In genomic region chr15:66953523-66954229, GRCh38 we compare ENCODE assay signal across 25 cellular contexts.
DNase-seq lines count a peak whose midpoint lies in the region; ATAC-seq, FAIRE-seq and TF ChIP-seq lines count a peak whose summit lies in the region.
"Had no signal": no experiment of that assay in that cellular context is flagged by ENCODE, and none has a peak within 500 bp of the region (broad histone marks: within the 10 kb centered on the region; RNA-seq: fewer than 3 reads in every experiment).

No MANE protein-coding gene starts in this region.

- H2AK5ac ChIP-seq in neuronal stem cell (ENCODE audit: low read depth, low read length) = no peak overlapping the region

- no peaks in the 10 kb centered on the region for H3K36me3 ChIP-seq in GM23338 (ENCODE audit: insufficient read depth)
- no peaks in the 10 kb centered on the region for H3K36me3 ChIP-seq in K562 (ENCODE audit: control insufficient read depth, insufficient read depth, low read length)
- H3K36me3 ChIP-seq in neuronal stem cell (replicated peaks in 1 of 2; ENCODE audit: control insufficient read depth in 2 of 2, insufficient read depth in 2 of 2, low read length in 2 of 2) = no peaks in the 10 kb centered on the region
- H3K36me3 ChIP-seq: BLaER1, SJSA1 had no signal

- H2BK120ac ChIP-seq in neuronal stem cell (ENCODE audit: low read depth, low read length) = no peak overlapping the region

- no peak overlapping the region for H3K14ac ChIP-seq in neuronal stem cell (ENCODE audit: low read length)

- H2BK5ac ChIP-seq in neuronal stem cell (ENCODE audit: low read length) = no peak overlapping the region

- H3K27me3 ChIP-seq in GM23338 (ENCODE audit: insufficient read depth) = no peaks in the 10 kb centered on the region
- no peaks in the 10 kb centered on the region for H3K27me3 ChIP-seq in K562 (ENCODE audit: control insufficient read depth in 2 of 2, insufficient read depth in 2 of 2, low read length in 2 of 2)
- H3K27me3 ChIP-seq in neuronal stem cell (ENCODE audit: control insufficient read depth in 3 of 3, insufficient read depth in 3 of 3, low read depth in 1 of 3, low read length in 3 of 3) = no peaks in the 10 kb centered on the region
- H3K27me3 ChIP-seq: BLaER1, SJSA1 had no signal

- DNase-seq in GM23338 (ENCODE audit: low spot score) = no peak
- DNase-seq in K562 (ENCODE audit: extremely low read depth in 1 of 4, low spot score in 3 of 4) = no peak
- DNase-seq in left kidney (ENCODE audit: low read depth, low spot score) = peak; percentile 40
- DNase-seq in neuronal stem cell (ENCODE audit: low spot score) = no peak
- DNase-seq in NCI-H69 (lab: John Stamatoyannopoulos, UW) = no peak
- DNase-seq in GOT3 (lab: John Stamatoyannopoulos, UW) = no peak
- no peak for DNase-seq in NCI-H748 treated with DMSO at 0.1 percent for 48 hours (lab: John Stamatoyannopoulos, UW)
- DNase-seq: CD4-positive, CD25-positive, alpha-beta regulatory T cell; KG1; NCI-H1092 treated with DMSO at 0.1 percent for 48 hours; NCI-H1436; NCI-H187; NCI-H2081 treated with DMSO at 0.1 percent for 48 hours; NCI-H2171; NCI-H345; NCI-H524; Right ventricle myocardium superior; RPMI8226 had no signal

- no TSS peak for BruUV-seq in K562 (replicated peaks; lab: Mats Ljungman, UMichigan)

- H3K23ac ChIP-seq in neuronal stem cell (ENCODE audit: low read depth, low read length, poor library complexity) = no peak overlapping the region

- no peaks in the 10 kb centered on the region for H3K79me1 ChIP-seq in neuronal stem cell (ENCODE audit: low read depth, low read length)

- H3K27ac ChIP-seq in GM23338 (ENCODE audit: low read depth) (no peak overlapping the region), K562 (ENCODE audit: extremely low read depth, low read depth, low read length) (no peak overlapping the region), neuronal stem cell (replicated peaks; ENCODE audit: low read length) (no peak overlapping the region)
- H3K27ac ChIP-seq: BLaER1, PC-9, SJSA1 had no signal

- POLR2A ChIA-PET in K562 (lab: Yijun Ruan, JAX) = no interaction called here

- H3K4me3 Mint-ChIP-seq in GM23338 = no peak overlapping the region
- H3K4me3 Mint-ChIP-seq: CD4-positive, CD25-positive, alpha-beta regulatory T cell had no signal

- no peak for TF ChIP-seq CTCF in GM23338 (conservative IDR thresholded peaks at IDR 0.05; ENCODE audit: low read depth in 2 of 2)
- TF ChIP-seq CTCF in K562 (IDR thresholded peaks at IDR 0.05 in 2 of 3, conservative IDR thresholded peaks at IDR 0.05 in 1 of 3; ENCODE audit: insufficient read depth in 2 of 3, low read depth in 1 of 3, low read length in 3 of 3) = no peak

- no peak overlapping the region for H3K27ac Mint-ChIP-seq in GM23338

- no peaks in the 10 kb centered on the region for H3K79me2 ChIP-seq in GM23338 (replicated peaks; ENCODE audit: insufficient read depth)
- no peaks in the 10 kb centered on the region for H3K79me2 ChIP-seq in K562 (ENCODE audit: control insufficient read depth, insufficient read depth, low read length)

- peak overlapping the region; percentile 32; the same call in 1 of the 2 replicates for H2AFZ ChIP-seq in GM23338
- H2AFZ ChIP-seq in K562 (ENCODE audit: low read depth, low read length) = no peak overlapping the region
- H2AFZ ChIP-seq in neuronal stem cell (ENCODE audit: low read length) = no peak overlapping the region
- H2AFZ ChIP-seq: PC-9 had no signal

- WGBS in K562 (ENCODE audit: insufficient coverage, low coverage, missing lambda C conversion rate) = 59% methylated on average over 10 of the region's 11 CpGs
- WGBS in neuronal stem cell (ENCODE audit: extremely low coverage in 2 of 2, insufficient read length in 2 of 2, insufficient replicate concordance in 1 of 2), 2 donors = no CpG with 5 or more reads among the region's 11 CpGs

- H3K9ac ChIP-seq in K562 (ENCODE audit: insufficient read depth in 1 of 2, low read depth in 2 of 2, low read length in 2 of 2) (no peak overlapping the region), neuronal stem cell (ENCODE audit: low read depth, low read length, poor library complexity) (no peak overlapping the region)
- H3K9ac ChIP-seq: BLaER1 had no signal

- H3K4me3 ChIP-seq in GM23338 (no peak overlapping the region), K562 (no peak overlapping the region), neuronal stem cell (ENCODE audit: low read length in 2 of 2) (no peak overlapping the region)
- H3K4me3 ChIP-seq: BLaER1, PC-9, SJSA1 had no signal

- no peak overlapping the region for H2BK12ac ChIP-seq in neuronal stem cell (ENCODE audit: low read length)

- in situ Hi-C loops in K562 (cut with MboI) = no loop called here

- intact Hi-C loops in K562 (cut with micrococcal nuclease) = loop anchor here (5.0 kb wide), 1 partner anchor 129 kb away; no protein-coding TSS in a partner anchor

- H3K9me3 Mint-ChIP-seq in GM23338 = no peaks in the 10 kb centered on the region
- H3K9me3 Mint-ChIP-seq: CD4-positive, CD25-positive, alpha-beta regulatory T cell had no signal

- peaks cover 15% of the 10 kb centered on the region for H3K27me3 Mint-ChIP-seq in GM23338 (ENCODE audit: insufficient read depth, low read depth, poor library complexity)

- TF ChIP-seq EP300 in K562 (IDR thresholded peaks at IDR 0.05; ENCODE audit: low read length) = no peak

- H3K36me3 Mint-ChIP-seq in GM23338 (ENCODE audit: low read depth) = no peaks in the 10 kb centered on the region
- H3K36me3 Mint-ChIP-seq: CD4-positive, CD25-positive, alpha-beta regulatory T cell had no signal

- no peaks in the 10 kb centered on the region for H3F3A ChIP-seq in GM23338 (replicated peaks; ENCODE audit: low read depth)

- H3K18ac ChIP-seq in neuronal stem cell (ENCODE audit: low read length) = peak overlapping the region; percentile 8

- no peak for TF ChIP-seq RAD21 in K562 (CRISPR knock-in tag; conservative IDR thresholded peaks at IDR 0.05 in 1 of 2, IDR thresholded peaks at IDR 0.05 in 1 of 2)

- no peak overlapping the region for H4K91ac ChIP-seq in neuronal stem cell (ENCODE audit: low read depth, low read length, poor library complexity)

- ATAC-seq in GM23338 = no peak
- ATAC-seq in K562 = no peak
- ATAC-seq in GM18873 (IDR thresholded peaks at IDR 0.05; ENCODE audit: low FRiP score, unreplicated experiment) = no peak

- no peak overlapping the region for H2BK15ac ChIP-seq in neuronal stem cell (ENCODE audit: low read length)

- TF ChIP-seq POLR2A in K562 (conservative IDR thresholded peaks at IDR 0.05) = no peak

- CTCF ChIA-PET in K562 (lab: Yijun Ruan, JAX; ENCODE audit: low intra/inter-chr PET ratio) = no interaction called here

- no peak overlapping the region for H3K4ac ChIP-seq in neuronal stem cell (ENCODE audit: low read length)

- no peaks in the 10 kb centered on the region for H3K4me1 ChIP-seq in GM23338 (ENCODE audit: insufficient read depth)
- H3K4me1 ChIP-seq in K562 (replicated peaks in 1 of 2; ENCODE audit: control insufficient read depth in 2 of 2, insufficient read depth in 2 of 2, low read length in 2 of 2) = no peaks in the 10 kb centered on the region
- H3K4me1 ChIP-seq in neuronal stem cell (ENCODE audit: control insufficient read depth in 2 of 2, insufficient read depth in 1 of 2, low read depth in 1 of 2, low read length in 2 of 2) = no peaks in the 10 kb centered on the region
- H3K4me1 ChIP-seq: SJSA1 had no signal

- no peaks in the 10 kb centered on the region for H3K9me3 ChIP-seq in K562 (replicated peaks; ENCODE audit: control insufficient read depth, insufficient read depth, low read depth, low read length)
- H3K9me3 ChIP-seq in neuronal stem cell (replicated peaks in 1 of 2; ENCODE audit: control insufficient read depth in 2 of 2, insufficient read depth in 1 of 2, low read depth in 1 of 2, low read length in 2 of 2) = no peaks in the 10 kb centered on the region
- H3K9me3 ChIP-seq: BLaER1, SJSA1 had no signal

- H3K9me1 ChIP-seq in K562 (ENCODE audit: control insufficient read depth, insufficient read depth, low read length) = no peaks in the 10 kb centered on the region

- H3K4me2 ChIP-seq in GM23338 = no peak overlapping the region
- no peak overlapping the region for H3K4me2 ChIP-seq in K562 (ENCODE audit: insufficient read depth, low read length)
- H3K4me2 ChIP-seq in neuronal stem cell (ENCODE audit: insufficient read depth, low read length, poor library complexity, severe bottlenecking) = no peak overlapping the region
- H3K4me2 ChIP-seq: BLaER1, PC-9 had no signal

- H4K8ac ChIP-seq in neuronal stem cell (ENCODE audit: low read depth, low read length) = no peak overlapping the region

- H3K9me2 ChIP-seq in GM23338 (ENCODE audit: insufficient read depth) = no peaks in the 10 kb centered on the region

- no peak for FAIRE-seq in K562 (lab: Jason Lieb, UNC)
- FAIRE-seq: A204.1, G401.6, H54 had no signal

- no peaks in the 10 kb centered on the region for H3K4me1 Mint-ChIP-seq in GM23338

- H4K20me1 ChIP-seq in GM23338 (replicated peaks; ENCODE audit: insufficient read depth) = no peaks in the 10 kb centered on the region
- no peaks in the 10 kb centered on the region for H4K20me1 ChIP-seq in K562 (replicated peaks; ENCODE audit: control insufficient read depth, insufficient read depth, low read length)
- H4K20me1 ChIP-seq: BLaER1 had no signal

TF ChIP-seq in GM23338, 12 proteins besides CTCF, POLR2A, EP300 and RAD21 (continues in another document):
- TF ChIP-seq JUNB (IDR thresholded peaks at IDR 0.05; ENCODE audit: unreplicated experiment) (no peak), ZNF114 (CRISPR knock-in tag; IDR thresholded peaks at IDR 0.05) (no peak), POLR2AphosphoS5 (IDR thresholded peaks at IDR 0.05; ENCODE audit: low read depth) (no peak)

TF ChIP-seq in K562, 482 proteins besides CTCF, POLR2A, EP300 and RAD21:
- peak; percentile 33; the same call in 1 of the 2 replicates for TF ChIP-seq TOE1 (IDR thresholded peaks at IDR 0.05; ENCODE audit: borderline replicate concordance)
- TF ChIP-seq TOE1 (CRISPR knock-in tag; IDR thresholded peaks at IDR 0.05; ENCODE audit: borderline replicate concordance, low read depth) = no peak
- no peak for TF ChIP-seq RUNX1 (IDR thresholded peaks at IDR 0.05; ENCODE audit: low read depth)
